ENCODE assay signal across 10 cellular contexts in genomic region chr19:46078573-46079332, GRCh38. TPM values are rescaled to one million over a fixed set of nuclear protein-coding genes. Genes with fewer than 3 reads are reported as not detected.
DNase-seq lines count a peak whose midpoint lies in the region; ATAC-seq, FAIRE-seq and TF ChIP-seq lines count a peak whose summit lies in the region.
"Not testable (repeated sequence)": the region's sequence is repeated elsewhere in the genome, so short reads cannot be mapped to it uniquely, and the experiment has no call there.
"Had no signal": no experiment of that assay in that cellular context is flagged by ENCODE, and none has a peak within 500 bp of the region (broad histone marks: within the 10 kb centered on the region; RNA-seq: fewer than 3 reads in every experiment).

No MANE protein-coding gene starts in this region.

- not testable (repeated sequence) for H3K4me3 ChIP-seq in KMS-11 (IDR thresholded peaks at IDR 0.05; ENCODE audit: insufficient read depth, low read depth, low read length); Peyer's patch; kidney (ENCODE audit: low read length in 2 of 2); upper lobe of right lung

- H4K20me1 ChIP-seq in KMS-11 (ENCODE audit: insufficient read depth): not testable (repeated sequence)

- H3K27ac Mint-ChIP-seq in activated naive CD8-positive, alpha-beta T cell treated with anti-CD3 and anti-CD28 coated beads for 36 hours: not testable (repeated sequence)

- peak; percentile 59 for DNase-seq in EL
- not testable (repeated sequence) for DNase-seq in Peyer's patch, kidney, upper lobe of right lung
- peak; percentile 41 for DNase-seq in activated naive CD8-positive, alpha-beta T cell treated with anti-CD3 and anti-CD28 coated beads for 36 hours
- DNase-seq in erythroblast (lab: John Stamatoyannopoulos, UW): peak; percentile 43 to 64
- peak; percentile 83 for DNase-seq in pons (ENCODE audit: low spot score)

- H3K4me1 Mint-ChIP-seq in activated naive CD8-positive, alpha-beta T cell treated with anti-CD3 and anti-CD28 coated beads for 36 hours: not testable (repeated sequence)

- not testable (repeated sequence) for H3K4me1 ChIP-seq in KMS-11 (ENCODE audit: low read depth, poor library complexity, severe bottlenecking); Peyer's patch; kidney (ENCODE audit: control insufficient read depth in 1 of 2, insufficient read depth in 1 of 2, low read depth in 1 of 2, low read length in 2 of 2); upper lobe of right lung

- intact Hi-C loops in kidney (cut with DNase I): loop anchor here (5.0 kb wide), 1 partner anchor 109 kb away; no protein-coding TSS in a partner anchor
- intact Hi-C loops in upper lobe of right lung (cut with DNase I): not testable (repeated sequence)

- TF ChIP-seq CTCF in KMS-11 (conservative IDR thresholded peaks at IDR 0.05; ENCODE audit: low read depth, low read length) (peak; percentile 49; the same call in 1 of the 2 replicates), Peyer's patch (IDR thresholded peaks at IDR 0.05) (peak in 4 of 6 experiments; percentile 18 to 51 (median 46)), kidney (IDR thresholded peaks at IDR 0.05; ENCODE audit: borderline replicate concordance, extremely low read depth, insufficient read depth) (peak; percentile 37), upper lobe of right lung (IDR thresholded peaks at IDR 0.05) (peak; percentile 40)

- not testable (repeated sequence) for H2AFZ ChIP-seq in KMS-11 (ENCODE audit: low read depth)

- H3K4me2 ChIP-seq in KMS-11: not testable (repeated sequence)

- H3K4me3 Mint-ChIP-seq in activated naive CD8-positive, alpha-beta T cell treated with anti-CD3 and anti-CD28 coated beads for 36 hours: not testable (repeated sequence)

- not testable (repeated sequence) for FAIRE-seq in kidney (lab: Jason Lieb, UNC)

- not testable (repeated sequence) for H3K9ac ChIP-seq in KMS-11; kidney (ENCODE audit: low read length in 2 of 2)

- H3K27me3 Mint-ChIP-seq in activated naive CD8-positive, alpha-beta T cell treated with anti-CD3 and anti-CD28 coated beads for 36 hours: peaks cover 92% of the 10 kb centered on the region

- not testable (repeated sequence) for H3K36me3 Mint-ChIP-seq in activated naive CD8-positive, alpha-beta T cell treated with anti-CD3 and anti-CD28 coated beads for 36 hours

- H3K27me3 ChIP-seq in KMS-11 (ENCODE audit: insufficient read depth, low read depth); Peyer's patch: not testable (repeated sequence)
- peaks cover 61% of the 10 kb centered on the region for H3K27me3 ChIP-seq in upper lobe of right lung

- not testable (repeated sequence) for H3K27ac ChIP-seq in KMS-11; Peyer's patch; kidney (ENCODE audit: low read depth in 2 of 2, low read length in 2 of 2); upper lobe of right lung

- H3K79me2 ChIP-seq in KMS-11 (ENCODE audit: insufficient read depth, low read depth): not testable (repeated sequence)

- H3K36me3 ChIP-seq in KMS-11 (ENCODE audit: insufficient read depth); Peyer's patch; kidney (ENCODE audit: control insufficient read depth in 1 of 2, insufficient read depth in 2 of 2, low read length in 2 of 2); upper lobe of right lung: not testable (repeated sequence)

- H3K9me3 ChIP-seq in Peyer's patch; kidney (ENCODE audit: control insufficient read depth in 1 of 2, low read length in 2 of 2); upper lobe of right lung: not testable (repeated sequence)

- not testable (repeated sequence) for TF ChIP-seq POLR2A in Peyer's patch (IDR thresholded peaks at IDR 0.05); erythroblast (IDR thresholded peaks at IDR 0.05; ENCODE audit: low read length)

- peak; percentile 81 for ATAC-seq in upper lobe of right lung

- H3K9me3 Mint-ChIP-seq in activated naive CD8-positive, alpha-beta T cell treated with anti-CD3 and anti-CD28 coated beads for 36 hours: not testable (repeated sequence)

RNA-seq across cellular contexts. Expression of gene IGFL4, which starts 38.0 kb away (rescaled TPM):
- total RNA-seq in Peyer's patch (not detected), kidney (not detected), upper lobe of right lung (not detected)
- not detected for total RNA-seq in activated naive CD8-positive, alpha-beta T cell treated with anti-CD3 and anti-CD28 coated beads for 36 hours
- not detected for polyA plus RNA-seq in kidney (ENCODE audit: insufficient read depth, low read depth, low replicate concordance)
- total RNA-seq: Right ventricle myocardium inferior, thyroid gland had no signal

RNA-seq across cellular contexts. Expression of gene IGFL3, which starts 45.7 kb away (rescaled TPM):
- total RNA-seq in Peyer's patch (not detected), kidney (not detected), upper lobe of right lung (not detected)
- total RNA-seq in activated naive CD8-positive, alpha-beta T cell treated with anti-CD3 and anti-CD28 coated beads for 36 hours: not detected
- polyA plus RNA-seq in kidney (ENCODE audit: insufficient read depth, low read depth, low replicate concordance): not detected
- total RNA-seq: Right ventricle myocardium inferior, thyroid gland had no signal

RNA-seq across cellular contexts. Expression of gene PGLYRP1, which starts 55.9 kb away (rescaled TPM):
- total RNA-seq in Peyer's patch (not detected), kidney (not detected), upper lobe of right lung (0.58 TPM)
- total RNA-seq in activated naive CD8-positive, alpha-beta T cell treated with anti-CD3 and anti-CD28 coated beads for 36 hours: not detected
- polyA plus RNA-seq in kidney (ENCODE audit: insufficient read depth, low read depth, low replicate concordance): not detected
